16 cellular contexts compared by ENCODE assay signal in genomic region chr5:87129051-87129450, GRCh38.
"Had no signal": no experiment of that assay in that cellular context is flagged by ENCODE, and none has a peak within 500 bp of the region (broad histone marks: within the 10 kb centered on the region; RNA-seq: fewer than 3 reads in every experiment).

No MANE protein-coding gene starts in this region.

- H3K4me3 ChIP-seq: colonic mucosa, gastroesophageal sphincter, heart right ventricle, mucosa of descending colon, sigmoid colon, tibial artery, uterus had no signal

- H3K27ac ChIP-seq: colonic mucosa, gastroesophageal sphincter, heart right ventricle, sigmoid colon, tibial artery, uterus had no signal

- H3K4me1 ChIP-seq: colonic mucosa, gastroesophageal sphincter, uterus had no signal

- DNase-seq: activated CD4-positive, alpha-beta T cell treated with anti-CD3 and anti-CD28 coated beads, Interleukin-2, amount 10 ng/mL, durations not matched to agents 7 days and 5 days; activated CD8-positive, alpha-beta memory T cell treated with anti-CD3 and anti-CD28 coated beads, Interleukin-2, amount 50 U/mL, for 4 hours; activated naive CD4-positive, alpha-beta T cell treated with anti-CD3 and anti-CD28 coated beads, Interleukin-2, amount 50 U/mL, for 16 hours; activated T-cell treated with anti-CD3 and anti-CD28 coated beads, Interleukin-2, amount 50 U/mL, for 4 hours; colonic mucosa; endodermal cell; heart right ventricle; left ventricle myocardium superior; mucosa of descending colon; naive B cell; sigmoid colon; stimulated activated naive B cell treated with anti-CD40 and anti-IgM and Interleukin-4, amounts not matched to agents 10 μg/mL and 1 μg/mL and 100 μg/mL, for 72 hours; T1000; tibial artery; uterus had no signal

- H3K27me3 ChIP-seq: colonic mucosa, gastroesophageal sphincter, heart right ventricle, sigmoid colon, tibial artery, uterus had no signal

- H3K9me3 ChIP-seq: colonic mucosa, gastroesophageal sphincter, mucosa of descending colon, sigmoid colon, tibial artery, uterus had no signal

- H3K36me3 ChIP-seq: colonic mucosa, gastroesophageal sphincter, heart right ventricle, sigmoid colon, tibial artery, uterus had no signal
